ENCODE assay signal across 15 cellular contexts in the genomic region with DNA sequence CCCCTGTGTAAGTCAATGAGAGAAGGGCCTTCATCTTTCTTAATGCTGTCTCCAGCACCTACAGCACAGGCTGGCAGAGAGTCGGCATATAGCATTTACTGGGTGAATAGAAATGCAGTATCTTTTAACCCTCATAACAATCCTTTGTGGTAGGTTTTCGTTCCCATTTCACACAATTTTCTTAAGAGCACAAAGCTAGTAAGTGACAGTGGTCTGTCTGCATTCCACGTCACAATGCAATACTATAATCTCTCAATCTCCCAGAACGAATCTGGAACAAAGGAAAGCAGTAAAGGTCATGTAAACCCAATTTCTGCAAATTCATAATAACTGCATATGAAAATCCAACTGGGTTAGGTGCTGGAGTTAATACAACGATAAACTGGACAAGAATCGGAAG. TPM values are rescaled to one million over a fixed set of nuclear protein-coding genes. Genes with fewer than 3 reads are reported as not detected.
DNase-seq lines count a peak whose midpoint lies in the region; ATAC-seq and TF ChIP-seq lines count a peak whose summit lies in the region.
"Had no signal": no experiment of that assay in that cellular context is flagged by ENCODE, and none has a peak within 500 bp of the region (broad histone marks: within the 10 kb centered on the region; RNA-seq: fewer than 3 reads in every experiment).

No MANE protein-coding gene starts in this region.

- peak overlapping the region; percentile 70 to 83 for H3K4me3 Mint-ChIP-seq in activated T-cell treated with anti-CD3 and anti-CD28 coated beads, Interleukin-2, amount 50 U/mL, for 72 hours
- peak overlapping the region; percentile 74 to 96 (median 81) for H3K4me3 Mint-ChIP-seq in brain
- no peak overlapping the region for H3K4me3 Mint-ChIP-seq in stimulated activated memory B cell treated with anti-CD40 and anti-IgM and Interleukin-4, amounts not matched to agents 10 μg/mL and 1 μg/mL and 100 μg/mL, for 72 hours

- H4K20me1 ChIP-seq in OCI-LY3 (ENCODE audit: insufficient read depth, low read length) = peaks cover 23% of the 10 kb centered on the region
- no peaks in the 10 kb centered on the region for H4K20me1 ChIP-seq in neural cell (ENCODE audit: insufficient read depth)

- H3K79me2 ChIP-seq in OCI-LY3 (ENCODE audit: low read length) (peaks cover 33% of the 10 kb centered on the region), neural cell (replicated peaks; ENCODE audit: insufficient read depth, low read length) (peaks cover 26% of the 10 kb centered on the region)

- H3K9me2 ChIP-seq in neural cell (ENCODE audit: insufficient read depth, low read length) = no peaks in the 10 kb centered on the region

- TF ChIP-seq CTCF in OCI-LY3 (IDR thresholded peaks at IDR 0.05; ENCODE audit: low read depth, low read length) (no peak), brain (conservative IDR thresholded peaks at IDR 0.05) (no peak), neural cell (IDR thresholded peaks at IDR 0.05; ENCODE audit: poor library complexity, severe bottlenecking) (no peak)

- no peak for TF ChIP-seq EP300 in neural cell (conservative IDR thresholded peaks at IDR 0.05; ENCODE audit: poor library complexity, severe bottlenecking)

- H3K4me1 ChIP-seq in OCI-LY3 (ENCODE audit: low read length) = peaks cover 48% of the 10 kb centered on the region

- no peaks in the 10 kb centered on the region for H3F3A ChIP-seq in neural cell (ENCODE audit: insufficient read depth, low read length, poor library complexity, severe bottlenecking)

- peaks cover 53% of the 10 kb centered on the region for H3K4me1 Mint-ChIP-seq in activated T-cell treated with anti-CD3 and anti-CD28 coated beads, Interleukin-2, amount 50 U/mL, for 72 hours (ENCODE audit: low read depth)
- peaks cover 35% of the 10 kb centered on the region for H3K4me1 Mint-ChIP-seq in brain
- H3K4me1 Mint-ChIP-seq in stimulated activated memory B cell treated with anti-CD40 and anti-IgM and Interleukin-4, amounts not matched to agents 10 μg/mL and 1 μg/mL and 100 μg/mL, for 72 hours = peaks cover 47% of the 10 kb centered on the region

- no peak overlapping the region for H3K9ac ChIP-seq in OCI-LY3 (ENCODE audit: low read length)
- no peak overlapping the region for H3K9ac ChIP-seq in neural cell (ENCODE audit: low read length)

- H3K36me3 ChIP-seq in OCI-LY3 (replicated peaks; ENCODE audit: low read depth, low read length) (no peaks in the 10 kb centered on the region), neural cell (ENCODE audit: insufficient read depth, low read length) (no peaks in the 10 kb centered on the region)

- peaks cover 6% of the 10 kb centered on the region for H3K27me3 Mint-ChIP-seq in activated T-cell treated with anti-CD3 and anti-CD28 coated beads, Interleukin-2, amount 50 U/mL, for 72 hours (ENCODE audit: low read depth)
- H3K27me3 Mint-ChIP-seq in brain = peaks cover 16% of the 10 kb centered on the region
- H3K27me3 Mint-ChIP-seq in stimulated activated memory B cell treated with anti-CD40 and anti-IgM and Interleukin-4, amounts not matched to agents 10 μg/mL and 1 μg/mL and 100 μg/mL, for 72 hours = no peaks in the 10 kb centered on the region

- H3K27ac ChIP-seq in OCI-LY3 (ENCODE audit: low read length) = no peak overlapping the region
- H3K27ac ChIP-seq in neural cell (ENCODE audit: low read length) = no peak overlapping the region
- H3K27ac ChIP-seq: SJSA1 had no signal

- TF ChIP-seq RAD21 in neural cell (conservative IDR thresholded peaks at IDR 0.05) = no peak

- H3K27me3 ChIP-seq in OCI-LY3 (ENCODE audit: low read depth, low read length) (peaks cover 11% of the 10 kb centered on the region), neural cell (ENCODE audit: insufficient read depth, low read depth, low read length) (peaks cover 15% of the 10 kb centered on the region)

- H3K36me3 Mint-ChIP-seq in activated T-cell treated with anti-CD3 and anti-CD28 coated beads, Interleukin-2, amount 50 U/mL, for 72 hours (ENCODE audit: insufficient read depth in 2 of 2) = peaks cover 0 to 3% of the 10 kb centered on the region in 2 donors
- H3K36me3 Mint-ChIP-seq in brain = no peaks in the 10 kb centered on the region
- no peaks in the 10 kb centered on the region for H3K36me3 Mint-ChIP-seq in stimulated activated memory B cell treated with anti-CD40 and anti-IgM and Interleukin-4, amounts not matched to agents 10 μg/mL and 1 μg/mL and 100 μg/mL, for 72 hours

- no peak for DNase-seq in activated T-cell treated with anti-CD3 and anti-CD28 coated beads, Interleukin-2, amount 50 U/mL, for 72 hours
- DNase-seq in activated T-cell treated with anti-CD3 and anti-CD28 coated beads, Interleukin-2, amount 50 U/mL, for 48 hours = no peak
- DNase-seq in stimulated activated CD4-positive, alpha-beta T cell treated with anti-CD3 and anti-CD28 coated beads, Interleukin-12 subunit alpha, Interleukin-12 subunit beta, amount 100 ng/mL, for 4 hours = no peak
- DNase-seq: activated T-cell treated with anti-CD3 and anti-CD28 coated beads for 4 hours; dermis blood vessel endothelial cell; IMR-90; NCI-H1105; NCI-H2227 treated with DMSO at 0.1 percent for 48 hours; stimulated activated naive CD4-positive, alpha-beta T cell treated with Interleukin-2 at 50 U/mL for 16 hours had no signal

- H3K4me3 ChIP-seq in OCI-LY3 (ENCODE audit: low read length) (no peak overlapping the region), neural cell (ENCODE audit: low read length) (no peak overlapping the region)

- H2AFZ ChIP-seq in OCI-LY3 (ENCODE audit: low read depth, low read length) (no peak overlapping the region), neural cell (ENCODE audit: low read depth, low read length) (no peak overlapping the region)

- ATAC-seq in activated T-cell treated with anti-CD3 and anti-CD28 coated beads, Interleukin-2, amount 50 U/mL, for 72 hours (replicated peaks in 1 of 2) = no peak
- ATAC-seq in HG03565 (IDR thresholded peaks at IDR 0.05; ENCODE audit: unreplicated experiment) = no peak
- no peak for ATAC-seq in stimulated activated memory B cell treated with anti-CD40 and anti-IgM and Interleukin-4, amounts not matched to agents 10 μg/mL and 1 μg/mL and 100 μg/mL, for 72 hours

- H3K27ac Mint-ChIP-seq in activated T-cell treated with anti-CD3 and anti-CD28 coated beads, Interleukin-2, amount 50 U/mL, for 72 hours = peak overlapping the region; percentile 71
- no peak overlapping the region for H3K27ac Mint-ChIP-seq in brain
- no peak overlapping the region for H3K27ac Mint-ChIP-seq in stimulated activated memory B cell treated with anti-CD40 and anti-IgM and Interleukin-4, amounts not matched to agents 10 μg/mL and 1 μg/mL and 100 μg/mL, for 72 hours

- H3K9me3 ChIP-seq in OCI-LY3 (ENCODE audit: insufficient read depth, low read length) (no peaks in the 10 kb centered on the region), neural cell (ENCODE audit: low read length) (no peaks in the 10 kb centered on the region)
- H3K9me3 ChIP-seq: SJSA1 had no signal

- H3K4me2 ChIP-seq in OCI-LY3 (ENCODE audit: low read length) (peak overlapping the region; percentile 98), neural cell (ENCODE audit: low read length) (peak overlapping the region; percentile 87)

- no peaks in the 10 kb centered on the region for H3K9me3 Mint-ChIP-seq in activated T-cell treated with anti-CD3 and anti-CD28 coated beads, Interleukin-2, amount 50 U/mL, for 72 hours
- H3K9me3 Mint-ChIP-seq in brain = no peaks in the 10 kb centered on the region
- H3K9me3 Mint-ChIP-seq in stimulated activated memory B cell treated with anti-CD40 and anti-IgM and Interleukin-4, amounts not matched to agents 10 μg/mL and 1 μg/mL and 100 μg/mL, for 72 hours = no peaks in the 10 kb centered on the region

TF ChIP-seq in neural cell, 6 proteins besides CTCF, POLR2A, EP300 and RAD21:
- TF ChIP-seq POLR2AphosphoS5 (IDR thresholded peaks at IDR 0.05) (no peak), EZH2 (IDR thresholded peaks at IDR 0.05; ENCODE audit: borderline replicate concordance, insufficient read depth, low read length, poor library complexity, severe bottlenecking) (no peak)
- TF ChIP-seq, protein P1, sequence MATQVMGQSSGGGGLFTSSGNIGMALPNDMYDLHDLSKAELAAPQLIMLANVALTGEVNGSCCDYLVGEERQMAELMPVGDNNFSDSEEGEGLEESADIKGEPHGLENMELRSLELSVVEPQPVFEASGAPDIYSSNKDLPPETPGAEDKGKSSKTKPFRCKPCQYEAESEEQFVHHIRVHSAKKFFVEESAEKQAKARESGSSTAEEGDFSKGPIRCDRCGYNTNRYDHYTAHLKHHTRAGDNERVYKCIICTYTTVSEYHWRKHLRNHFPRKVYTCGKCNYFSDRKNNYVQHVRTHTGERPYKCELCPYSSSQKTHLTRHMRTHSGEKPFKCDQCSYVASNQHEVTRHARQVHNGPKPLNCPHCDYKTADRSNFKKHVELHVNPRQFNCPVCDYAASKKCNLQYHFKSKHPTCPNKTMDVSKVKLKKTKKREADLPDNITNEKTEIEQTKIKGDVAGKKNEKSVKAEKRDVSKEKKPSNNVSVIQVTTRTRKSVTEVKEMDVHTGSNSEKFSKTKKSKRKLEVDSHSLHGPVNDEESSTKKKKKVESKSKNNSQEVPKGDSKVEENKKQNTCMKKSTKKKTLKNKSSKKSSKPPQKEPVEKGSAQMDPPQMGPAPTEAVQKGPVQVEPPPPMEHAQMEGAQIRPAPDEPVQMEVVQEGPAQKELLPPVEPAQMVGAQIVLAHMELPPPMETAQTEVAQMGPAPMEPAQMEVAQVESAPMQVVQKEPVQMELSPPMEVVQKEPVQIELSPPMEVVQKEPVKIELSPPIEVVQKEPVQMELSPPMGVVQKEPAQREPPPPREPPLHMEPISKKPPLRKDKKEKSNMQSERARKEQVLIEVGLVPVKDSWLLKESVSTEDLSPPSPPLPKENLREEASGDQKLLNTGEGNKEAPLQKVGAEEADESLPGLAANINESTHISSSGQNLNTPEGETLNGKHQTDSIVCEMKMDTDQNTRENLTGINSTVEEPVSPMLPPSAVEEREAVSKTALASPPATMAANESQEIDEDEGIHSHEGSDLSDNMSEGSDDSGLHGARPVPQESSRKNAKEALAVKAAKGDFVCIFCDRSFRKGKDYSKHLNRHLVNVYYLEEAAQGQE (IDR thresholded peaks at IDR 0.05; ENCODE audit: borderline replicate concordance) = no peak

RNA-seq across cellular contexts. Expression of a gene that starts 1.4 kb away (rescaled TPM):
- total RNA-seq in activated T-cell treated with anti-CD3 and anti-CD28 coated beads, Interleukin-2, amount 50 U/mL, for 72 hours = 10 to 100 TPM; 43.9 to 44.1 TPM
- polyA plus RNA-seq in brain (ENCODE audit: insufficient read depth, low read depth, low replicate concordance) = 33.3 TPM
- polyA plus RNA-seq in neural cell = 279 and 353 TPM in 2 replicates
- polyA minus RNA-seq in neural cell = 224 and 232 TPM in 2 replicates
